In the genomic region with DNA sequence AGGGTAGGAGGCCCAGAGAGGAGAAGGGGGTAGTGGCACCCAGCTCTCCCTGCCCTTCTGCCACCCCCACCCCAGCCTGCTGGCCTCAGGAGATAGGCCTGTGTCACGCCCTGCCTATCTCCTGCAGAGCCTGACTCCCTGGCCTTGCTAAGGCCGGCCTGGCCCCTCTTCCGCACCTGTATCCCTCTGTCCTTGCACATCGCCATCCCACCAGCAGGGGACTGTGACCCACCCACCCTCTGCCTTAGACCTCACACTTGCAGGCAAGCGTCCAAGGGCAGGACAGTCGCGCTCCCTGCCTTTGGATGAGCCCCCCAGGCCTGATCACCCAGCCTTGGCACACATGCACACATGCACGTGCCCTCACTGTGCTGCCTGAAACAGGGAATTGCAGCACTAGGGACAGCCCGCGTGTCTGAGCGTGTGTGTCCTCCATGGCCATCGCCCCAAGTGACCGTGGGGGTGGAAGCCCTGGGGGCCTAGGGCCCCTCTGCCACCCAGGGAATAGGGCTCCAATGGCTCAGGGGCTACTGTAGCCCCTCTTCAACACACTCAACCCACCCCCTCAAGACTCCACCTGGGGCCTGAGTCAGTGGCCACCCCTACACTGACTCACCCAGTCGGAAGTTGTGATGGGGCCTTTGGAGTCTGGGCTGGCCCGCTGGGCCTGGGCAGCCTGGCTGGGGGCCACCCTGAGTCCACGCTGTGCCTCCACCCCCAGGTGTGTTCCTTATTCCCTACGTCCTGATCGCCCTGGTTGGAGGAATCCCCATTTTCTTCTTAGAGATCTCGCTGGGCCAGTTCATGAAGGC, we compare ENCODE assay signal across 1 cellular context.
TF ChIP-seq lines count a peak whose summit lies in the region.

No MANE protein-coding gene starts in this region.

TF ChIP-seq in K562, 482 proteins besides CTCF, POLR2A, EP300 and RAD21 (continues in another document):
- TF ChIP-seq PTRF (tag; IDR thresholded peaks at IDR 0.05) (no peak), KDM4B (IDR thresholded peaks at IDR 0.05; ENCODE audit: borderline replicate concordance in 2 of 2, low read depth in 1 of 2) (no peak), RCOR1 (IDR thresholded peaks at IDR 0.05; ENCODE audit: borderline replicate concordance in 1 of 2, low read depth in 2 of 2, low read length in 2 of 2) (0 out of 4 replicates have a peak, but pooled peaks of 1 of the 2 experiments have one; percentile 15), CXXC5 (CRISPR knock-in tag; IDR thresholded peaks at IDR 0.05) (0 out of 2 replicates have a peak, but pooled peaks have one; percentile 19), SMARCA5 (IDR thresholded peaks at IDR 0.05) (no peak), ZNF134 (CRISPR knock-in tag; conservative IDR thresholded peaks at IDR 0.05) (no peak), NBN (IDR thresholded peaks at IDR 0.05; ENCODE audit: low read depth) (no peak), RBM15 (IDR thresholded peaks at IDR 0.05; ENCODE audit: insufficient read depth, low read length) (no peak), ZNF124 (CRISPR knock-in tag; IDR thresholded peaks at IDR 0.05) (no peak), REST (CRISPR knock-in tag; IDR thresholded peaks at IDR 0.05; ENCODE audit: low read depth) (no peak), ETV6 (IDR thresholded peaks at IDR 0.05; ENCODE audit: borderline replicate concordance in 1 of 2, low read depth in 2 of 2, low read length in 1 of 2) (no peak), ETV6 (CRISPR knock-in tag; IDR thresholded peaks at IDR 0.05; ENCODE audit: borderline replicate concordance) (no peak), ZNF449 (CRISPR knock-in tag; IDR thresholded peaks at IDR 0.05) (no peak), RBFOX2 (IDR thresholded peaks at IDR 0.05; ENCODE audit: low read depth, low read length) (peak; percentile 73), NR4A1 (CRISPR knock-in tag; IDR thresholded peaks at IDR 0.05) (no peak), NR4A1 (tag; IDR thresholded peaks at IDR 0.05) (no peak), ZNF282 (CRISPR knock-in tag; IDR thresholded peaks at IDR 0.05) (no peak), NFIC (IDR thresholded peaks at IDR 0.05) (0 out of 2 replicates have a peak, but pooled peaks have one; percentile 17), ZNF253 (CRISPR knock-in tag; conservative IDR thresholded peaks at IDR 0.05) (no peak), ILF3 (IDR thresholded peaks at IDR 0.05; ENCODE audit: borderline replicate concordance) (no peak), SAP30 (IDR thresholded peaks at IDR 0.05; ENCODE audit: borderline replicate concordance, insufficient read depth, low read depth, low read length, poor library complexity, severe bottlenecking) (peak; percentile 35), CCNT2 (IDR thresholded peaks at IDR 0.05; ENCODE audit: borderline replicate concordance, extremely low read depth, insufficient read length, low read depth, low read length) (peak; percentile 46), MCM7 (IDR thresholded peaks at IDR 0.05) (no peak), ZNF165 (CRISPR knock-in tag; IDR thresholded peaks at IDR 0.05; ENCODE audit: borderline replicate concordance) (no peak), SAFB (IDR thresholded peaks at IDR 0.05; ENCODE audit: borderline replicate concordance, low read depth, low read length) (no peak), TEAD1 (CRISPR knock-in tag; IDR thresholded peaks at IDR 0.05) (no peak), PPARD (CRISPR knock-in tag; IDR thresholded peaks at IDR 0.05) (no peak), CBX2 (IDR thresholded peaks at IDR 0.05; ENCODE audit: insufficient read depth, low read length, poor library complexity, severe bottlenecking) (no peak), TCF7 (IDR thresholded peaks at IDR 0.05; ENCODE audit: borderline replicate concordance) (no peak), FUS (optimal IDR thresholded peaks at IDR 0.05; ENCODE audit: low read depth, low read length) (no peak), NFYB (IDR thresholded peaks at IDR 0.05; ENCODE audit: extremely low read depth, insufficient read length) (no peak), ATF6 (CRISPR knock-in tag; IDR thresholded peaks at IDR 0.05) (no peak), FOXJ3 (CRISPR knock-in tag; IDR thresholded peaks at IDR 0.05) (no peak), KLF6 (CRISPR knock-in tag; IDR thresholded peaks at IDR 0.05; ENCODE audit: borderline replicate concordance) (no peak), ZC3H4 (CRISPR knock-in tag; IDR thresholded peaks at IDR 0.05; ENCODE audit: borderline replicate concordance) (peak; percentile 83; the same call in 1 of the 2 replicates), NFE2 (IDR thresholded peaks at IDR 0.05; ENCODE audit: low read depth) (0 out of 2 replicates have a peak, but pooled peaks have one; percentile 17), HDAC1 (IDR thresholded peaks at IDR 0.05) (peak in 1 of 2 experiments; percentile 59; a peak in 2 of 4 replicates)
- TF ChIP-seq, protein P1, sequence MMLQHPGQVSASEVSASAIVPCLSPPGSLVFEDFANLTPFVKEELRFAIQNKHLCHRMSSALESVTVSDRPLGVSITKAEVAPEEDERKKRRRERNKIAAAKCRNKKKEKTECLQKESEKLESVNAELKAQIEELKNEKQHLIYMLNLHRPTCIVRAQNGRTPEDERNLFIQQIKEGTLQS (IDR thresholded peaks at IDR 0.05) = peak; percentile 15; the same call in 1 of the 2 replicates
- TF ChIP-seq, protein P1 (CRISPR knock-in tag; conservative IDR thresholded peaks at IDR 0.05) = no peak
- TF ChIP-seq, protein P2, sequence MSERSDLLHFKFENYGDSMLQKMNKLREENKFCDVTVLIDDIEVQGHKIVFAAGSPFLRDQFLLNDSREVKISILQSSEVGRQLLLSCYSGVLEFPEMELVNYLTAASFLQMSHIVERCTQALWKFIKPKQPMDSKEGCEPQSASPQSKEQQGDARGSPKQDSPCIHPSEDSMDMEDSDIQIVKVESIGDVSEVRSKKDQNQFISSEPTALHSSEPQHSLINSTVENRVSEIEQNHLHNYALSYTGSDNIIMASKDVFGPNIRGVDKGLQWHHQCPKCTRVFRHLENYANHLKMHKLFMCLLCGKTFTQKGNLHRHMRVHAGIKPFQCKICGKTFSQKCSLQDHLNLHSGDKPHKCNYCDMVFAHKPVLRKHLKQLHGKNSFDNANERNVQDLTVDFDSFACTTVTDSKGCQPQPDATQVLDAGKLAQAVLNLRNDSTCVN (CRISPR knock-in tag; IDR thresholded peaks at IDR 0.05) = no peak
- TF ChIP-seq, protein P3, sequence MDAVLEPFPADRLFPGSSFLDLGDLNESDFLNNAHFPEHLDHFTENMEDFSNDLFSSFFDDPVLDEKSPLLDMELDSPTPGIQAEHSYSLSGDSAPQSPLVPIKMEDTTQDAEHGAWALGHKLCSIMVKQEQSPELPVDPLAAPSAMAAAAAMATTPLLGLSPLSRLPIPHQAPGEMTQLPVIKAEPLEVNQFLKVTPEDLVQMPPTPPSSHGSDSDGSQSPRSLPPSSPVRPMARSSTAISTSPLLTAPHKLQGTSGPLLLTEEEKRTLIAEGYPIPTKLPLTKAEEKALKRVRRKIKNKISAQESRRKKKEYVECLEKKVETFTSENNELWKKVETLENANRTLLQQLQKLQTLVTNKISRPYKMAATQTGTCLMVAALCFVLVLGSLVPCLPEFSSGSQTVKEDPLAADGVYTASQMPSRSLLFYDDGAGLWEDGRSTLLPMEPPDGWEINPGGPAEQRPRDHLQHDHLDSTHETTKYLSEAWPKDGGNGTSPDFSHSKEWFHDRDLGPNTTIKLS (IDR thresholded peaks at IDR 0.05; ENCODE audit: borderline replicate concordance, low read depth) = no peak
- TF ChIP-seq, protein P4, sequence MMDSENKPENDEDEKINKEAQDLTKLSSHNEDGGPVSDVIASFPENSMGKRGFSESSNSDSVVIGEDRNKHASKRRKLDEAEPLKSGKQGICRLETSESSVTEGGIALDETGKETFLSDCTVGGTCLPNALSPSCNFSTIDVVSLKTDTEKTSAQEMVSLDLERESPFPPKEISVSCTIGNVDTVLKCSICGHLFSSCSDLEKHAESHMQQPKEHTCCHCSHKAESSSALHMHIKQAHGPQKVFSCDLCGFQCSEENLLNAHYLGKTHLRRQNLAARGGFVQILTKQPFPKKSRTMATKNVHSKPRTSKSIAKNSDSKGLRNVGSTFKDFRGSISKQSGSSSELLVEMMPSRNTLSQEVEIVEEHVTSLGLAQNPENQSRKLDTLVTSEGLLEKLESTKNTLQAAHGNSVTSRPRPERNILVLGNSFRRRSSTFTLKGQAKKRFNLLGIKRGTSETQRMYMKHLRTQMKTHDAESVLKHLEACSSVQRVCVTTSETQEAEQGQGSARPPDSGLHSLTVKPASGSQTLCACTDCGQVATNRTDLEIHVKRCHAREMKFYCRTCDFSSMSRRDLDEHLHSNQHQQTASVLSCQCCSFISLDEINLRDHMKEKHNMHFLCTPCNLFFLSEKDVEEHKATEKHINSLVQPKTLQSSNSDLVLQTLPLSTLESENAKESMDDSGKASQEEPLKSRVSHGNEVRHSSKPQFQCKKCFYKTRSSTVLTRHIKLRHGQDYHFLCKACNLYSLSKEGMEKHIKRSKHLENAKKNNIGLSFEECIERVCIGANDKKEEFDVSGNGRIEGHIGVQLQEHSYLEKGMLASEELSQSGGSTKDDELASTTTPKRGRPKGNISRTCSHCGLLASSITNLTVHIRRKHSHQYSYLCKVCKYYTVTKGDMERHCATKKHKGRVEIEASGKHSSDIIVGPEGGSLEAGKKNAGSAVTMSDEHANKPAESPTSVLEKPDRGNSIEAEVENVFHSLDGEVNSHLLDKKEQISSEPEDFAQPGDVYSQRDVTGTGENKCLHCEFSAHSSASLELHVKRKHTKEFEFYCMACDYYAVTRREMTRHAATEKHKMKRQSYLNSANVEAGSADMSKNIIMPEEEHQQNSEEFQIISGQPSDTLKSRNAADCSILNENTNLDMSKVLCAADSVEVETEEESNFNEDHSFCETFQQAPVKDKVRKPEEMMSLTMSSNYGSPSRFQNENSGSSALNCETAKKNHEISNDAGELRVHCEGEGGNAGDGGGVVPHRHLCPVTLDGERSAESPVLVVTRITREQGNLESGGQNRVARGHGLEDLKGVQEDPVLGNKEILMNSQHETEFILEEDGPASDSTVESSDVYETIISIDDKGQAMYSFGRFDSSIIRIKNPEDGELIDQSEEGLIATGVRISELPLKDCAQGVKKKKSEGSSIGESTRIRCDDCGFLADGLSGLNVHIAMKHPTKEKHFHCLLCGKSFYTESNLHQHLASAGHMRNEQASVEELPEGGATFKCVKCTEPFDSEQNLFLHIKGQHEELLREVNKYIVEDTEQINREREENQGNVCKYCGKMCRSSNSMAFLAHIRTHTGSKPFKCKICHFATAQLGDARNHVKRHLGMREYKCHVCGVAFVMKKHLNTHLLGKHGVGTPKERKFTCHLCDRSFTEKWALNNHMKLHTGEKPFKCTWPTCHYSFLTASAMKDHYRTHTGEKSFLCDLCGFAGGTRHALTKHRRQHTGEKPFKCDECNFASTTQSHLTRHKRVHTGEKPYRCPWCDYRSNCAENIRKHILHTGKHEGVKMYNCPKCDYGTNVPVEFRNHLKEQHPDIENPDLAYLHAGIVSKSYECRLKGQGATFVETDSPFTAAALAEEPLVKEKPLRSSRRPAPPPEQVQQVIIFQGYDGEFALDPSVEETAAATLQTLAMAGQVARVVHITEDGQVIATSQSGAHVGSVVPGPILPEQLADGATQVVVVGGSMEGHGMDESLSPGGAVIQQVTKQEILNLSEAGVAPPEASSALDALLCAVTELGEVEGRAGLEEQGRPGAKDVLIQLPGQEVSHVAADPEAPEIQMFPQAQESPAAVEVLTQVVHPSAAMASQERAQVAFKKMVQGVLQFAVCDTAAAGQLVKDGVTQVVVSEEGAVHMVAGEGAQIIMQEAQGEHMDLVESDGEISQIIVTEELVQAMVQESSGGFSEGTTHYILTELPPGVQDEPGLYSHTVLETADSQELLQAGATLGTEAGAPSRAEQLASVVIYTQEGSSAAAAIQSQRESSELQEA (IDR thresholded peaks at IDR 0.05; ENCODE audit: low read depth) = no peak
